In genomic region chr4:96175871-96176270, GRCh38 we compare ENCODE assay signal across 21 cellular contexts.
"Had no signal": no experiment of that assay in that cellular context is flagged by ENCODE, and none has a peak within 500 bp of the region (broad histone marks: within the 10 kb centered on the region; RNA-seq: fewer than 3 reads in every experiment).

No MANE protein-coding gene starts in this region.

- ATAC-seq: left colon; naive thymus-derived CD4-positive, alpha-beta T cell; psoas muscle; sciatic nerve; stimulated activated naive B cell treated with anti-CD40 and anti-IgM and Interleukin-4, amounts not matched to agents 10 μg/mL and 1 μg/mL and 100 μg/mL, for 72 hours; stimulated activated naive CD8-positive, alpha-beta T cell treated with anti-CD3 and anti-CD28 coated beads, Interleukin-15, amount 100 ng/mL, for 72 hours; upper lobe of right lung had no signal

- FAIRE-seq: kidney had no signal

- DNase-seq: cortex of kidney; dorsolateral prefrontal cortex; effector CD8-positive, alpha-beta T cell; esophagus squamous epithelium; foreskin melanocyte; head of caudate nucleus; kidney; left colon; naive thymus-derived CD4-positive, alpha-beta T cell; nephron progenitor cell; psoas muscle; spleen; stimulated activated CD4-positive, alpha-beta T cell treated with anti-CD3 and anti-CD28 coated beads, Interleukin-2, amount 100 ng/mL, for 24 hours; stimulated activated CD4-positive, alpha-beta T cell treated with anti-CD3 and anti-CD28 coated beads, Interleukin-4, amount 100 ng/mL, for 4 hours; stimulated activated naive B cell treated with anti-CD40 and anti-IgM and Interleukin-4, amounts not matched to agents 10 μg/mL and 1 μg/mL and 100 μg/mL, for 72 hours; stimulated activated naive CD8-positive, alpha-beta T cell treated with anti-CD3 and anti-CD28 coated beads, Interleukin-15, amount 100 ng/mL, for 72 hours; testis; upper lobe of right lung had no signal

- H3K36me3 ChIP-seq: esophagus squamous epithelium, spleen, tibial nerve, upper lobe of right lung had no signal

- H3K4me3 ChIP-seq: dorsolateral prefrontal cortex, esophagus squamous epithelium, hepatocyte, psoas muscle, spleen, testis, tibial nerve, upper lobe of right lung had no signal

- H3K27me3 ChIP-seq: dorsolateral prefrontal cortex, esophagus squamous epithelium, hepatocyte, spleen, testis, tibial nerve, upper lobe of right lung had no signal
